Comparison of ENCODE assay signal across 1 cellular context in the genomic region with DNA sequence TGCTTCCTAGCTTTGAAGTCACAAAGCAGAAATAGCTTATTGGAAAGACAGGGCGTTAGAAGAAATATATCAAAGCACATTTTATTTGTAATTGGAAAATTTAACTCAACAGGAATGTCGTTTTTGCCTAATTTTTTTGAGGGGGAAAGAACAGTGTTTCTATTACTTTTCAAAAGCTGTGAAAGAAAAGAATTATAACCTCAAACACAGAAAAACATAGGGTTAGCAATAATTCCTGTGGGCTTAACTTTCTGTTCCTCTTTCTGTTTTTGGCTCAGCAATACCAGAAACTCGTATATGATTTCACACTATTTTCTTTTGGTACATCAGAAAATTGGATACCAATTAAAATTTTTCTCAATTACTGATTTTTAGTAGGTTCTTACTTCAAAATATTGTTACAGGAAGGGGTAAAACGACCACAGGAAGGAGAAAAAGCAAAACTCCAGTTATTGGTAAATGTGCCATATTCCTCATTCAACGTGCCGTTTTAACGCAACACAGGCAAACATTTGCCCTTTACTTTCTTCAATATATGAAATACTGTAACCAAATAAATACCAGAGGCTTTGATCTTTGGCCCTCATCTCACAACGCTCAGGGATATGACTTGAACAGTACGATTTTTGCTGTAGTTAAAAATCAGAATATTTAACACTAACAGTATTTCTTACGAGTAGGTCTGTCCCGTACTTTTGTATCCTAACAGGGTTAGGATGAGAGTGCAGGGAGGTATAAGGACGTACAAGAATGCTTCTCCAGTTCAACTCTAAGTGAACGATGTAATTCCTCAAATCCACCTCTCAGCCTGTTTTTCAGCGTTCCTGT.
TF ChIP-seq lines count a peak whose summit lies in the region.

No MANE protein-coding gene starts in this region.

TF ChIP-seq in H1, 55 proteins besides CTCF, POLR2A, EP300 and RAD21:
- TF ChIP-seq, protein P1, sequence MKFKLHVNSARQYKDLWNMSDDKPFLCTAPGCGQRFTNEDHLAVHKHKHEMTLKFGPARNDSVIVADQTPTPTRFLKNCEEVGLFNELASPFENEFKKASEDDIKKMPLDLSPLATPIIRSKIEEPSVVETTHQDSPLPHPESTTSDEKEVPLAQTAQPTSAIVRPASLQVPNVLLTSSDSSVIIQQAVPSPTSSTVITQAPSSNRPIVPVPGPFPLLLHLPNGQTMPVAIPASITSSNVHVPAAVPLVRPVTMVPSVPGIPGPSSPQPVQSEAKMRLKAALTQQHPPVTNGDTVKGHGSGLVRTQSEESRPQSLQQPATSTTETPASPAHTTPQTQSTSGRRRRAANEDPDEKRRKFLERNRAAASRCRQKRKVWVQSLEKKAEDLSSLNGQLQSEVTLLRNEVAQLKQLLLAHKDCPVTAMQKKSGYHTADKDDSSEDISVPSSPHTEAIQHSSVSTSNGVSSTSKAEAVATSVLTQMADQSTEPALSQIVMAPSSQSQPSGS (IDR thresholded peaks at IDR 0.05; ENCODE audit: low read length) = no peak
- TF ChIP-seq TAF7 (optimal IDR thresholded peaks at IDR 0.05; ENCODE audit: borderline replicate concordance, low read depth, low read length) (no peak), YY1 (IDR thresholded peaks at IDR 0.05; ENCODE audit: low read depth, low read length) (no peak), TCF12 (IDR thresholded peaks at IDR 0.05; ENCODE audit: low read depth, low read length) (no peak), RXRA (IDR thresholded peaks at IDR 0.05; ENCODE audit: insufficient read depth, low read depth, low read length) (no peak), SIX5 (IDR thresholded peaks at IDR 0.05; ENCODE audit: low read depth, low read length) (no peak), ZNF274 (IDR thresholded peaks at IDR 0.05; ENCODE audit: borderline replicate concordance, extremely low read depth, low read length) (no peak), HDAC2 (IDR thresholded peaks at IDR 0.05; ENCODE audit: borderline replicate concordance in 1 of 2, low read depth in 2 of 2, low read length in 2 of 2) (no peak), PHF8 (conservative IDR thresholded peaks at IDR 0.05; ENCODE audit: low read depth, low read length) (no peak), POLR2AphosphoS5 (IDR thresholded peaks at IDR 0.05; ENCODE audit: low read depth, low read length) (no peak), MAFK (IDR thresholded peaks at IDR 0.05; ENCODE audit: low read depth, low read length) (no peak), CHD2 (IDR thresholded peaks at IDR 0.05; ENCODE audit: low read length) (no peak), JUN (IDR thresholded peaks at IDR 0.05; ENCODE audit: low read depth, low read length) (no peak), NANOG (IDR thresholded peaks at IDR 0.05; ENCODE audit: insufficient read depth, low read depth, low read length, poor library complexity, severe bottlenecking) (no peak), CHD1 (IDR thresholded peaks at IDR 0.05; ENCODE audit: low read depth, low read length) (no peak)
- TF ChIP-seq, protein P2, sequence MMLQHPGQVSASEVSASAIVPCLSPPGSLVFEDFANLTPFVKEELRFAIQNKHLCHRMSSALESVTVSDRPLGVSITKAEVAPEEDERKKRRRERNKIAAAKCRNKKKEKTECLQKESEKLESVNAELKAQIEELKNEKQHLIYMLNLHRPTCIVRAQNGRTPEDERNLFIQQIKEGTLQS (IDR thresholded peaks at IDR 0.05; ENCODE audit: insufficient read depth, low read depth, low read length) = no peak
TF ChIP-seq in H1: peak in this region for 0.
